Comparison of ENCODE assay signal across 1 cellular context in the genomic region with DNA sequence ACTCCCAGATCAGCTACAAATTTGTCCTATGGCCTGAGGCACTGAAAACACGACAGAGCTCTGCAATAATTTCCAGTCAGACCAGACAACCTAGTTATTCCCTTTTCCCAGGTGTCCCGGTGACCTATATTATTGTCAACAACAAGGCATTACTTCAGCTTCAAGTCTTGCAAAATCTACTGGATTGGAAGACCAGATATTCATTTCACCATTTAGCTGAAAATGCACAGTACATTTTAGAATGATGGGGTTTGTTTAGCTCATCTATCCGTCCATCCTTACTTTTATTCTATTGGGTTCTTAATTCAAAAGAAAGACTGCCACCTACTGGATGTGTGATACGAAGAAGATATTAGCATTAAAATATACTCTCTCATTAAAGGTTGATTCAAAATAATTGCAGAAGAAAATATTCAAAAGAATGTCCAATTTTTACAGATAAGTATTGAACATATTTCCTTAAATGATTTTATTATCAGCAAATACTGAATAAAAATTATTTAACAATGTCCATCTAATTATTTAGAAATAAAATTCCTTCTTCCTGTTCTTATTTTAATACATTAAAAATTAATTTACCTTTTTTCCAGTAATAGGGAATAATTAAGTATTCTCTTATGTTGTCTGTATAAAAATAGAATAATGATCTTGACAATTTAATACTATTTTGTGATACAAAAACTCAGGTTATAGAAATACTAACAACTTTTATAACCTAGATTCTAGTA.
TF ChIP-seq lines count a peak whose summit lies in the region.

No MANE protein-coding gene starts in this region.

TF ChIP-seq in HCT116, 20 proteins besides CTCF, POLR2A, EP300 and RAD21:
- TF ChIP-seq, protein P1, sequence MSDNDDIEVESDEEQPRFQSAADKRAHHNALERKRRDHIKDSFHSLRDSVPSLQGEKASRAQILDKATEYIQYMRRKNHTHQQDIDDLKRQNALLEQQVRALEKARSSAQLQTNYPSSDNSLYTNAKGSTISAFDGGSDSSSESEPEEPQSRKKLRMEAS (IDR thresholded peaks at IDR 0.05), result no peak
- TF ChIP-seq FOSL1 (IDR thresholded peaks at IDR 0.05; ENCODE audit: low read depth), result no peak
- TF ChIP-seq SIN3A (IDR thresholded peaks at IDR 0.05; ENCODE audit: low read depth), result no peak
- no peak for TF ChIP-seq EGR1 (IDR thresholded peaks at IDR 0.05; ENCODE audit: low read depth)
- TF ChIP-seq TCF7L2 (IDR thresholded peaks at IDR 0.05; ENCODE audit: borderline replicate concordance, extremely low read depth, insufficient read depth, insufficient read length), result no peak
- no peak for TF ChIP-seq EZH2 (IDR thresholded peaks at IDR 0.05)
- no peak for TF ChIP-seq POLR2AphosphoS5 (IDR thresholded peaks at IDR 0.05; ENCODE audit: low read depth, low read length)
- TF ChIP-seq, protein P2, sequence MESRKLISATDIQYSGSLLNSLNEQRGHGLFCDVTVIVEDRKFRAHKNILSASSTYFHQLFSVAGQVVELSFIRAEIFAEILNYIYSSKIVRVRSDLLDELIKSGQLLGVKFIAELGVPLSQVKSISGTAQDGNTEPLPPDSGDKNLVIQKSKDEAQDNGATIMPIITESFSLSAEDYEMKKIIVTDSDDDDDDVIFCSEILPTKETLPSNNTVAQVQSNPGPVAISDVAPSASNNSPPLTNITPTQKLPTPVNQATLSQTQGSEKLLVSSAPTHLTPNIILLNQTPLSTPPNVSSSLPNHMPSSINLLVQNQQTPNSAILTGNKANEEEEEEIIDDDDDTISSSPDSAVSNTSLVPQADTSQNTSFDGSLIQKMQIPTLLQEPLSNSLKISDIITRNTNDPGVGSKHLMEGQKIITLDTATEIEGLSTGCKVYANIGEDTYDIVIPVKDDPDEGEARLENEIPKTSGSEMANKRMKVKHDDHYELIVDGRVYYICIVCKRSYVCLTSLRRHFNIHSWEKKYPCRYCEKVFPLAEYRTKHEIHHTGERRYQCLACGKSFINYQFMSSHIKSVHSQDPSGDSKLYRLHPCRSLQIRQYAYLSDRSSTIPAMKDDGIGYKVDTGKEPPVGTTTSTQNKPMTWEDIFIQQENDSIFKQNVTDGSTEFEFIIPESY (IDR thresholded peaks at IDR 0.05; ENCODE audit: extremely low read depth, insufficient replicate concordance, low read length), result no peak
- TF ChIP-seq YY1 (IDR thresholded peaks at IDR 0.05; ENCODE audit: extremely low read depth, insufficient replicate concordance, low read depth, low read length), result no peak
- no peak for TF ChIP-seq SP1 (IDR thresholded peaks at IDR 0.05; ENCODE audit: low read depth)
- no peak for TF ChIP-seq CEBPB (IDR thresholded peaks at IDR 0.05; ENCODE audit: low read depth)
